1 cellular context compared by ENCODE assay signal in genomic region chr2:123976249-123976648, GRCh38.
TF ChIP-seq lines count a peak whose summit lies in the region.

No MANE protein-coding gene starts in this region.

TF ChIP-seq in SK-N-SH treated with all-trans-retinoic acid at 6 μM for 48 hours, 23 proteins besides CTCF, POLR2A, EP300 and RAD21 (continued from another document):
- TF ChIP-seq POU6F1 (CRISPR knock-in tag; IDR thresholded peaks at IDR 0.05; ENCODE audit: borderline replicate concordance, low read depth): no peak
- TF ChIP-seq ISL1 (CRISPR knock-in tag; IDR thresholded peaks at IDR 0.05): peak; percentile 40; the same call in 1 of the 2 replicates
- no peak for TF ChIP-seq SNAI2 (CRISPR knock-in tag; IDR thresholded peaks at IDR 0.05)
- TF ChIP-seq ESRRG (CRISPR knock-in tag; IDR thresholded peaks at IDR 0.05): no peak
